11 cellular contexts compared by ENCODE assay signal in genomic region chr1:13893456-13893855, GRCh38.
A peak's percentile ranks its signal among the peaks of the same experiment; 100 is the strongest.
DNase-seq lines count a peak whose midpoint lies in the region; ATAC-seq and TF ChIP-seq lines count a peak whose summit lies in the region.
"Had no signal": no experiment of that assay in that cellular context is flagged by ENCODE, and none has a peak within 500 bp of the region (broad histone marks: within the 10 kb centered on the region; RNA-seq: fewer than 3 reads in every experiment).

No MANE protein-coding gene starts in this region.

- no peaks in the 10 kb centered on the region for H3K36me3 ChIP-seq in HUES6 (ENCODE audit: control insufficient read depth, insufficient read depth, low read length)
- no peaks in the 10 kb centered on the region for H3K36me3 ChIP-seq in ectodermal cell (ENCODE audit: control insufficient read depth, insufficient read depth, low read length)
- H3K36me3 ChIP-seq in mesodermal cell (ENCODE audit: control insufficient read depth, insufficient read depth, low read length): no peaks in the 10 kb centered on the region
- H3K36me3 ChIP-seq in smooth muscle cell (ENCODE audit: low read depth): no peaks in the 10 kb centered on the region

- DNase-seq in smooth muscle cell (lab: John Stamatoyannopoulos, UW; ENCODE audit: unreplicated experiment) (no peak), foreskin keratinocyte (no peak), T-helper 9 cell (no peak), CD1c-positive myeloid dendritic cell (ENCODE audit: extremely low spot score) (no peak), GM10266 (ENCODE audit: extremely low spot score) (no peak)
- DNase-seq: Calu3; NCI-H1694 treated with DMSO at 0.1 percent for 48 hours; stimulated activated naive CD4-positive, alpha-beta T cell had no signal

- peaks cover 100% of the 10 kb centered on the region for H3K27me3 ChIP-seq in HUES6 (ENCODE audit: control insufficient read depth, insufficient read depth, low read length)
- peaks cover 75% of the 10 kb centered on the region for H3K27me3 ChIP-seq in ectodermal cell (ENCODE audit: control insufficient read depth, insufficient read depth, low read length, poor library complexity, severe bottlenecking)
- peaks cover 94% of the 10 kb centered on the region for H3K27me3 ChIP-seq in smooth muscle cell (ENCODE audit: low read depth)
- peaks cover 63% of the 10 kb centered on the region for H3K27me3 ChIP-seq in foreskin keratinocyte

- ATAC-seq in foreskin keratinocyte: no peak

- no peak overlapping the region for H2AFZ ChIP-seq in smooth muscle cell (ENCODE audit: low read depth)

- no peak overlapping the region for H3K9ac ChIP-seq in HUES6 (ENCODE audit: low read length)
- no peak overlapping the region for H3K9ac ChIP-seq in smooth muscle cell (ENCODE audit: low read depth)

- H4K20me1 ChIP-seq in smooth muscle cell (ENCODE audit: low read depth): no peaks in the 10 kb centered on the region

- TF ChIP-seq CTCF in smooth muscle cell (IDR thresholded peaks at IDR 0.05; ENCODE audit: borderline replicate concordance, insufficient read depth, poor library complexity, severe bottlenecking) (no peak), foreskin keratinocyte (conservative IDR thresholded peaks at IDR 0.05) (no peak), GM10266 (IDR thresholded peaks at IDR 0.05; ENCODE audit: control insufficient read depth, insufficient read depth, low read depth, missing control alignments) (no peak)

- H3K79me2 ChIP-seq in smooth muscle cell (ENCODE audit: low read depth): no peaks in the 10 kb centered on the region

- no peaks in the 10 kb centered on the region for H3F3A ChIP-seq in smooth muscle cell (ENCODE audit: low read depth)

- no peaks in the 10 kb centered on the region for H3K9me3 ChIP-seq in HUES6 (ENCODE audit: control insufficient read depth, insufficient read depth, low read depth, low read length)
- no peaks in the 10 kb centered on the region for H3K9me3 ChIP-seq in ectodermal cell (ENCODE audit: control insufficient read depth, low read length)
- no peaks in the 10 kb centered on the region for H3K9me3 ChIP-seq in mesodermal cell (ENCODE audit: control insufficient read depth, low read length)
- H3K9me3 ChIP-seq in smooth muscle cell (replicated peaks; ENCODE audit: low read depth): no peaks in the 10 kb centered on the region

- WGBS in ectodermal cell, 2 experiments: 46 to 49% methylated on average over 14 of the region's 14 CpGs
- 29 to 46% methylated on average over 8 of the region's 14 CpGs for WGBS in mesodermal cell (ENCODE audit: insufficient coverage in 2 of 2), 2 experiments
- WGBS in smooth muscle cell (ENCODE audit: low lambda C conversion rate): 45% methylated on average over 14 of the region's 14 CpGs

- H3K27ac ChIP-seq in HUES6 (ENCODE audit: low read depth, low read length): no peak overlapping the region
- no peak overlapping the region for H3K27ac ChIP-seq in ectodermal cell (ENCODE audit: insufficient read depth, low read depth, low read length, poor library complexity, severe bottlenecking)
- H3K27ac ChIP-seq in mesodermal cell (ENCODE audit: low read depth, low read length, severe bottlenecking): no peak overlapping the region
- no peak overlapping the region for H3K27ac ChIP-seq in smooth muscle cell (ENCODE audit: low read depth)
- no peak overlapping the region for H3K27ac ChIP-seq in foreskin keratinocyte

- H3K4me3 ChIP-seq in HUES6 (ENCODE audit: low read depth, low read length): peak overlapping the region; percentile 74
- H3K4me3 ChIP-seq in ectodermal cell (ENCODE audit: insufficient read depth, low read depth, low read length): peak overlapping the region; percentile 36
- peak overlapping the region; percentile 14 for H3K4me3 ChIP-seq in mesodermal cell (ENCODE audit: extremely low read depth, insufficient read depth, low read length, poor library complexity, severe bottlenecking)
- peak overlapping the region; percentile 49 for H3K4me3 ChIP-seq in smooth muscle cell

- H3K4me2 ChIP-seq in smooth muscle cell: peak overlapping the region; percentile 86

- H3K4me1 ChIP-seq in HUES6 (ENCODE audit: control insufficient read depth, insufficient read depth, low read length) (peaks cover 7% of the 10 kb centered on the region; the same call in 1 of the 2 replicates), ectodermal cell (ENCODE audit: control insufficient read depth, insufficient read depth, low read length) (peaks cover 12% of the 10 kb centered on the region), mesodermal cell (ENCODE audit: control insufficient read depth, insufficient read depth, low read length, poor library complexity, severe bottlenecking) (no peaks in the 10 kb centered on the region), smooth muscle cell (ENCODE audit: low read depth) (no peaks in the 10 kb centered on the region), foreskin keratinocyte (no peaks in the 10 kb centered on the region)

Comparison
In these comparisons a context has a peak if more than half of its experiments do, and no peak if none do; other contexts are left out.
1. H3K4me3 ChIP-seq: peak in every context shown above with its lines; median percentile 74 in HUES6; 49 in smooth muscle cell; 36 in ectodermal cell; 14 in mesodermal cell.